21 cellular contexts compared by ENCODE assay signal in the genomic region with DNA sequence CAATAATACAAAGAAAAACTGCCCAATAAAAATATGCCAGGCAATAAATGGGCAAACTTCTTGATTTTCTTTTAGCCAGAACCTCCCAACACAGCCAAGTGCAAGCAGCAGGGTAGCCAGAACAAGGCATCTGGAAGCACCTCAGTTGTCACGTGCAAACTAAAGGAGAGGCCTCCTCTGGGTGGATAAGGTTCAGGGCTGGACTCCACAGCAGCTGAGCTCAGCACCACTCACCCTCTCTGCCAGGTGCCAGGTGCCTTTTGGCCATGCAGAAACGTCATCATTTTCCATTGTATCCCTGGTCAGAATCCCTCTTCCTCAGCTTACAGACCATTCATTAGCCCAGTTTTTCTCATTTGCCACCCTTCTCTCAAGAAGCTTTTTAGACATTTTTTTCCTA. TPM values are rescaled to one million over a fixed set of nuclear protein-coding genes. Genes with fewer than 3 reads are reported as not detected.
DNase-seq lines count a peak whose midpoint lies in the region; ATAC-seq and TF ChIP-seq lines count a peak whose summit lies in the region.
"Had no signal": no experiment of that assay in that cellular context is flagged by ENCODE, and none has a peak within 500 bp of the region (broad histone marks: within the 10 kb centered on the region; RNA-seq: fewer than 3 reads in every experiment).

No MANE protein-coding gene starts in this region.

- H3K27ac ChIP-seq in PC-3 (ENCODE audit: low read length) (no peak overlapping the region), gastrocnemius medialis (no peak overlapping the region)
- H3K27ac ChIP-seq: BLaER1 treated with 17β-estradiol and CSF1 and Interleukin-3, amounts not matched to agents 10 nM and 100 nM; SJSA1 had no signal

- H3K27me3 ChIP-seq in PC-3 (ENCODE audit: low read length) (no peaks in the 10 kb centered on the region), gastrocnemius medialis (no peaks in the 10 kb centered on the region)
- H3K27me3 ChIP-seq: BLaER1 treated with 17β-estradiol and CSF1 and Interleukin-3, amounts not matched to agents 10 nM and 100 nM; SJSA1 had no signal

- H3K4me1 ChIP-seq in PC-3 (ENCODE audit: insufficient read depth, low read length): no peaks in the 10 kb centered on the region
- peaks cover 0 to 8% of the 10 kb centered on the region in 2 donors for H3K4me1 ChIP-seq in gastrocnemius medialis
- H3K4me1 ChIP-seq: SJSA1 had no signal

- no peak overlapping the region for H3K9ac ChIP-seq in PC-3 (ENCODE audit: low read length)
- H3K9ac ChIP-seq: BLaER1 treated with 17β-estradiol and CSF1 and Interleukin-3, amounts not matched to agents 10 nM and 100 nM had no signal

- no peaks in the 10 kb centered on the region for H4K20me1 ChIP-seq in PC-3 (ENCODE audit: low read length)

- POLR2A ChIA-PET in PC-3 (lab: Charles Lee; ENCODE audit: unreplicated experiment): no interaction called here

- H3K36me3 ChIP-seq in PC-3 (ENCODE audit: low read depth, low read length): no peaks in the 10 kb centered on the region
- H3K36me3 ChIP-seq in gastrocnemius medialis: peaks cover 0 to 64% of the 10 kb centered on the region in 2 donors
- H3K36me3 ChIP-seq: SJSA1 had no signal

- H3K9me3 ChIP-seq in PC-3 (ENCODE audit: low read length): no peaks in the 10 kb centered on the region
- H3K9me3 ChIP-seq in gastrocnemius medialis: no peaks in the 10 kb centered on the region
- H3K9me3 ChIP-seq: SJSA1 had no signal

- no peaks in the 10 kb centered on the region for H3K9me2 ChIP-seq in PC-3 (replicated peaks; ENCODE audit: low read length)

- no peak overlapping the region for H3K4me3 ChIP-seq in PC-3 (ENCODE audit: low read length)
- H3K4me3 ChIP-seq in gastrocnemius medialis: no peak overlapping the region
- H3K4me3 ChIP-seq: BLaER1 treated with 17β-estradiol and CSF1 and Interleukin-3, amounts not matched to agents 10 nM and 100 nM; SJSA1 had no signal

- intact Hi-C loops in PC-3 (cut with micrococcal nuclease) (no loop called here), gastrocnemius medialis (cut with DNase I; ENCODE audit: low total_unique reads) (no loop called here)

- no peak overlapping the region for H2AFZ ChIP-seq in PC-3 (ENCODE audit: low read length)

- no peak for TF ChIP-seq CTCF in PC-3 (conservative IDR thresholded peaks at IDR 0.05; ENCODE audit: low read depth, low read length)
- TF ChIP-seq CTCF in gastrocnemius medialis (IDR thresholded peaks at IDR 0.05 in 4 of 5, conservative IDR thresholded peaks at IDR 0.05 in 1 of 5): no peak

- CTCF ChIA-PET in PC-3 (lab: Charles Lee): no interaction called here

- ATAC-seq in PC-3 (peak; percentile 33; the same call in 1 of the 2 replicates), gastrocnemius medialis (no peak)
- ATAC-seq: Panc1 had no signal

- in situ Hi-C loops in gastrocnemius medialis (cut with MboI; ENCODE audit: low sequenced_read_pairs in 4 of 4): no loop called here

- BruUV-seq in PC-3 (replicated peaks; lab: Mats Ljungman, UMichigan): no TSS peak

- no peak overlapping the region for H3K4me2 ChIP-seq in PC-3 (ENCODE audit: low read length)
- H3K4me2 ChIP-seq: BLaER1 treated with 17β-estradiol and CSF1 and Interleukin-3, amounts not matched to agents 10 nM and 100 nM had no signal

- TF ChIP-seq POLR2A in gastrocnemius medialis (IDR thresholded peaks at IDR 0.05): no peak

- H3F3A ChIP-seq in PC-3 (ENCODE audit: low read length, unreplicated experiment): no peaks in the 10 kb centered on the region

- peak; percentile 20 for DNase-seq in NCI-H146 (lab: John Stamatoyannopoulos, UW)
- DNase-seq in NCI-H146 treated with DMSO at 0.1 percent for 48 hours (lab: John Stamatoyannopoulos, UW; ENCODE audit: unreplicated experiment): no peak
- DNase-seq in DMS53 (lab: John Stamatoyannopoulos, UW): peak; percentile 82
- DNase-seq in NCI-H345 (lab: John Stamatoyannopoulos, UW): peak; percentile 34
- no peak for DNase-seq in PC-3
- DNase-seq in NCI-H1105 treated with DMSO at 0.1 percent for 48 hours (lab: John Stamatoyannopoulos, UW): no peak
- no peak for DNase-seq in DMS153 (lab: John Stamatoyannopoulos, UW)
- DNase-seq in gastrocnemius medialis: no peak
- DNase-seq: 8988T; Calu3; CD4-positive, alpha-beta memory T cell; GF-D8; MV-4-11; NCI-H1436; NCI-H2171; NCI-H446; NK-92 treated with Interleukin-12 subunit alpha and Interleukin-12 subunit beta, amount 100 ng/mL, for 24 hours; T-helper 9 cell had no signal

- H3K79me2 ChIP-seq in PC-3 (ENCODE audit: low read length): no peaks in the 10 kb centered on the region

RNA-seq across cellular contexts. Expression of a gene that starts 52.7 kb away (rescaled TPM):
- 69.5 and 78.2 TPM in 2 replicates for total RNA-seq in PC-3 (2014; rRNA removed)
- total RNA-seq in gastrocnemius medialis: over 10,000 TPM; 10,850 to 22,513 (median 13,452) TPM

Comparison
In these comparisons a context has a peak if more than half of its experiments do, and no peak if none do; other contexts are left out.
1. DNase-seq: peak in NCI-H146 (single experiment), DMS53 (single experiment) and NCI-H345 (single experiment); none in NCI-H146 treated with DMSO at 0.1 percent for 48 hours (single experiment), PC-3 (single experiment), NCI-H1105 treated with DMSO at 0.1 percent for 48 hours (single experiment), DMS153 (single experiment) and gastrocnemius medialis (0 of 2).
2. RNA of a gene that starts 52.7 kb away (total RNA-seq): 10,850 to 22,513 TPM in gastrocnemius medialis; 69.5 to 78.2 TPM in PC-3; every median in the first group is over 100 times any median in the second.